Comparison of ENCODE assay signal across 10 cellular contexts in the genomic region with DNA sequence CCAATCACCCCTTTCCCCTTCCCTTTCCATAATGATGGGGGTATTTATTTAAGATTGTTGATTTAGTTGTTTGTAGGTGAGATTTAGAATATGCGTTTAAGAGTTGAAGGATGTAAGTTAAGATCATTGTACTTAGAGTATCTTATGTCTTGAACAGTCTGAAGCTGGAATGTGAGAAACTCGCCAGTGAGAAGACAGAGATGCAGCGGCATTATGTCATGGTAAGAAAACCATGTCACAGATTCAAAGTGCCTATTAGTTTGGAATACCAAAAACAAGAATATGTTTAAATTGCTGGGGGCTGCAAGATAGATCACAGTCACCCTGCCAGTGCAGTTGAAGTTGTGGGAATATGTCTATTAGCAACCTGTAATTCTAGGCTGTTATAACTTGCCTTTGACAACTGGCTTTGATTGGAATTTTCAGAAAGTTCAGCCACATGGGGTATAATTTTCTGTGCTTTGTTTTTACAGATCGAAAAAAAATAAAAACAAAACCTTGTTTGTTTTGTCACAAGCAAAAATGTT. TPM values are rescaled to one million over a fixed set of nuclear protein-coding genes. Genes with fewer than 3 reads are reported as not detected.
A peak's percentile ranks its signal among the peaks of the same experiment; 100 is the strongest.
DNase-seq lines count a peak whose midpoint lies in the region; ATAC-seq and TF ChIP-seq lines count a peak whose summit lies in the region.
"Had no signal": no experiment of that assay in that cellular context is flagged by ENCODE, and none has a peak within 500 bp of the region (broad histone marks: within the 10 kb centered on the region; RNA-seq: fewer than 3 reads in every experiment).

No MANE protein-coding gene starts in this region.

- H3K36me3 ChIP-seq in heart right ventricle (peaks cover 0 to 9% (median 0%) of the 10 kb centered on the region in 9 donors), lower lobe of right lung (no peaks in the 10 kb centered on the region), tibial artery (peaks cover 0 to under 1% (median 0%) of the 10 kb centered on the region in 3 donors)

- H3K27ac ChIP-seq in heart right ventricle (peak overlapping the region in 7 of 10 donors; percentile 3 to 95 (median 92)), lower lobe of right lung (no peak overlapping the region), tibial artery (peak overlapping the region in 1 of 2 donors; percentile 92)
- H3K27ac ChIP-seq: KMS-11 had no signal

- in situ Hi-C loops in astrocyte of the spinal cord (cut with HindIII; ENCODE audit: low sequenced_read_pairs): loop anchor here (25.0 kb wide), 1 partner anchor 437 kb away; no protein-coding TSS in a partner anchor

- no peak for TF ChIP-seq CTCF in heart right ventricle (IDR thresholded peaks at IDR 0.05)
- TF ChIP-seq CTCF in astrocyte of the spinal cord (IDR thresholded peaks at IDR 0.05; ENCODE audit: low read depth, low read length): no peak
- no peak for TF ChIP-seq CTCF in lower lobe of right lung (IDR thresholded peaks at IDR 0.05)
- TF ChIP-seq CTCF in tibial artery (IDR thresholded peaks at IDR 0.05): no peak

- no peak for ATAC-seq in heart right ventricle
- ATAC-seq in left ventricle myocardium superior: no peak
- no peak for ATAC-seq in lower lobe of right lung
- no peak for ATAC-seq in HG02852 (IDR thresholded peaks at IDR 0.05; ENCODE audit: unreplicated experiment)
- ATAC-seq: activated naive CD4-positive, alpha-beta T cell treated with anti-CD3 and anti-CD28 coated beads, Interleukin-2, amount 50 U/mL, for 72 hours had no signal

- H3K27me3 ChIP-seq in heart right ventricle: peaks cover 0 to 8% (median 0%) of the 10 kb centered on the region in 7 donors
- peaks cover 9% of the 10 kb centered on the region for H3K27me3 ChIP-seq in lower lobe of right lung (ENCODE audit: low read depth)
- no peaks in the 10 kb centered on the region for H3K27me3 ChIP-seq in tibial artery

- 75 to 93% methylated on average over 4 of the region's 4 CpGs for WGBS in heart right ventricle, 2 donors

- no peaks in the 10 kb centered on the region for H3K9me3 ChIP-seq in heart right ventricle
- H3K9me3 ChIP-seq in lower lobe of right lung: no peaks in the 10 kb centered on the region
- no peaks in the 10 kb centered on the region for H3K9me3 ChIP-seq in tibial artery

- intact Hi-C loops in heart right ventricle (cut with DNase I) (loop anchor here in 8 of 10 donors (1.0 to 10.0 kb wide), 9 partner anchors 48 to 228 kb away; no protein-coding TSS in a partner anchor), left ventricle myocardium superior (cut with micrococcal nuclease) (no loop called here), lower lobe of right lung (cut with DNase I) (no loop called here), tibial artery (cut with DNase I; ENCODE audit: low total_unique reads) (no loop called here)

- DNase-seq in heart right ventricle (no peak), left ventricle myocardium superior (no peak), astrocyte of the spinal cord (ENCODE audit: low read depth, low spot score) (peak; percentile 46), lower lobe of right lung (no peak), tibial artery (no peak), NCI-H2196 treated with DMSO at 0.1 percent for 48 hours (lab: John Stamatoyannopoulos, UW; ENCODE audit: unreplicated experiment) (no peak), H4 (ENCODE audit: low spot score) (no peak)

- H3K4me3 ChIP-seq in heart right ventricle (peak overlapping the region in 7 of 10 donors; percentile 79 to 98 (median 95)), astrocyte of the spinal cord (ENCODE audit: low read depth, low read length) (peak overlapping the region; percentile 87), lower lobe of right lung (peak overlapping the region; percentile 73), tibial artery (peak overlapping the region; percentile 73 to 91)

- H3K4me1 ChIP-seq in heart right ventricle (peaks cover 0 to 73% (median 46%) of the 10 kb centered on the region in 9 donors), lower lobe of right lung (peaks cover 51% of the 10 kb centered on the region), tibial artery (peaks cover 0 to 52% (median 25%) of the 10 kb centered on the region in 4 donors)

RNA-seq across cellular contexts. Expression of a gene that starts 3.0 kb away (rescaled TPM):
- total RNA-seq in heart right ventricle: 10 to 100 TPM in 8 of 10 donors, 1 to 10 TPM in 2; 9.5 to 17.3 (median 13.1) TPM
- polyA plus RNA-seq in heart right ventricle: 1 to 10 TPM; 4.2 to 5.9 TPM
- 10.7 TPM for total RNA-seq in left ventricle myocardium superior
- total RNA-seq in lower lobe of right lung: 48.6 TPM
- 27.8 and 32.1 TPM in 2 replicates for total RNA-seq in H4 (2014; rRNA removed; shearing (Covaris generic))

Comparison
In these comparisons a context has a peak if more than half of its experiments do, and no peak if none do; other contexts are left out.
1. intact Hi-C loops: an anchor here in heart right ventricle (1.0 to 10.0 kb wide); none called in left ventricle myocardium superior, lower lobe of right lung and tibial artery.